20 cellular contexts compared by ENCODE assay signal in genomic region chr2:110746586-110747521, GRCh38. TPM values are rescaled to one million over a fixed set of nuclear protein-coding genes. Genes with fewer than 3 reads are reported as not detected.
DNase-seq lines count a peak whose midpoint lies in the region; ATAC-seq and TF ChIP-seq lines count a peak whose summit lies in the region.
"Had no signal": no experiment of that assay in that cellular context is flagged by ENCODE, and none has a peak within 500 bp of the region (broad histone marks: within the 10 kb centered on the region; RNA-seq: fewer than 3 reads in every experiment).

No MANE protein-coding gene starts in this region.

- H3K27me3 ChIP-seq in neural progenitor cell (no peaks in the 10 kb centered on the region), upper lobe of right lung (no peaks in the 10 kb centered on the region)

- H3K4me2 ChIP-seq in neural progenitor cell: no peak overlapping the region

- no peak overlapping the region for H3K27ac ChIP-seq in neural progenitor cell
- no peak overlapping the region for H3K27ac ChIP-seq in upper lobe of right lung
- H3K27ac ChIP-seq: RWPE1 had no signal

- peaks cover 66% of the 10 kb centered on the region for H3K79me2 ChIP-seq in neural progenitor cell (ENCODE audit: low read depth)

- H2AFZ ChIP-seq in neural progenitor cell (replicated peaks): peak overlapping the region; percentile 36

- intact Hi-C loops in upper lobe of right lung (cut with DNase I): no loop called here

- no peaks in the 10 kb centered on the region for H3K9me3 Mint-ChIP-seq in T-helper 1 cell treated with Interleukin-12 subunit alpha and Interleukin-12 subunit beta and Interleukin-4 antibody, amounts not matched to agents 30 μg/mL and 1 μg/mL, for 36 hours
- H3K9me3 Mint-ChIP-seq in neural progenitor cell: no peaks in the 10 kb centered on the region
- H3K9me3 Mint-ChIP-seq: CD8-positive, alpha-beta memory T cell had no signal

- H3K36me3 Mint-ChIP-seq in T-helper 1 cell treated with Interleukin-12 subunit alpha and Interleukin-12 subunit beta and Interleukin-4 antibody, amounts not matched to agents 30 μg/mL and 1 μg/mL, for 36 hours (ENCODE audit: low read depth): peaks cover 4% of the 10 kb centered on the region
- H3K36me3 Mint-ChIP-seq in T-helper 17 cell (ENCODE audit: low read depth) (peaks cover 3% of the 10 kb centered on the region), neural progenitor cell (no peaks in the 10 kb centered on the region)
- H3K36me3 Mint-ChIP-seq: CD8-positive, alpha-beta memory T cell had no signal

- H3K4me1 ChIP-seq in neural progenitor cell (peaks cover 25% of the 10 kb centered on the region), upper lobe of right lung (no peaks in the 10 kb centered on the region)
- H3K4me1 ChIP-seq: BE2C had no signal

- no peaks in the 10 kb centered on the region for H3K9me3 ChIP-seq in T-helper 17 cell (ENCODE audit: control insufficient read depth, low read length, poor library complexity, severe bottlenecking)
- no peaks in the 10 kb centered on the region for H3K9me3 ChIP-seq in neural progenitor cell (ENCODE audit: low read depth)
- no peaks in the 10 kb centered on the region for H3K9me3 ChIP-seq in upper lobe of right lung
- H3K9me3 ChIP-seq: BE2C had no signal

- H3K4me3 Mint-ChIP-seq in T-helper 1 cell treated with Interleukin-12 subunit alpha and Interleukin-12 subunit beta and Interleukin-4 antibody, amounts not matched to agents 30 μg/mL and 1 μg/mL, for 36 hours: no peak overlapping the region
- H3K4me3 Mint-ChIP-seq in T-helper 17 cell (no peak overlapping the region), neural progenitor cell (no peak overlapping the region)

- peak overlapping the region; percentile 2; the same call in 1 of the 2 replicates for H3K4me3 ChIP-seq in LNCaP clone FGC (ENCODE audit: low read depth, low read length)
- H3K4me3 ChIP-seq in neural progenitor cell: no peak overlapping the region
- H3K4me3 ChIP-seq in upper lobe of right lung: no peak overlapping the region

- H3K27me3 Mint-ChIP-seq in T-helper 1 cell treated with Interleukin-12 subunit alpha and Interleukin-12 subunit beta and Interleukin-4 antibody, amounts not matched to agents 30 μg/mL and 1 μg/mL, for 36 hours (ENCODE audit: low read depth): peaks cover 46% of the 10 kb centered on the region
- H3K27me3 Mint-ChIP-seq in T-helper 17 cell: peaks cover 46% of the 10 kb centered on the region
- H3K27me3 Mint-ChIP-seq in neural progenitor cell (ENCODE audit: insufficient read depth, low read depth): peaks cover 8% of the 10 kb centered on the region

- H4K20me1 ChIP-seq in neural progenitor cell (ENCODE audit: low read depth): no peaks in the 10 kb centered on the region

- no peak overlapping the region for H3K9ac ChIP-seq in neural progenitor cell

- H3F3A ChIP-seq in neural progenitor cell (ENCODE audit: low read depth): peaks cover 18% of the 10 kb centered on the region

- ATAC-seq in T-helper 17 cell (no peak), GM18867 (IDR thresholded peaks at IDR 0.05; ENCODE audit: unreplicated experiment) (no peak), HG02852 (IDR thresholded peaks at IDR 0.05; ENCODE audit: unreplicated experiment) (no peak), upper lobe of right lung (no peak)

- H3K4me1 Mint-ChIP-seq in T-helper 1 cell treated with Interleukin-12 subunit alpha and Interleukin-12 subunit beta and Interleukin-4 antibody, amounts not matched to agents 30 μg/mL and 1 μg/mL, for 36 hours (ENCODE audit: low read depth): peaks cover 54% of the 10 kb centered on the region
- H3K4me1 Mint-ChIP-seq in T-helper 17 cell: peaks cover 17% of the 10 kb centered on the region
- H3K4me1 Mint-ChIP-seq in neural progenitor cell: peaks cover 5% of the 10 kb centered on the region

- DNase-seq in T-helper 1 cell: no peak
- no peak for DNase-seq in LNCaP clone FGC (ENCODE audit: low read depth)
- no peak for DNase-seq in T-helper 17 cell
- DNase-seq in neural progenitor cell (ENCODE audit: low spot score): no peak
- no peak for DNase-seq in upper lobe of right lung
- DNase-seq: 8988T; BE2C; CD8-positive, alpha-beta memory T cell; GOT3; Karpas-422; NCI-H1105 treated with DMSO at 0.1 percent for 48 hours; NCI-H1694 treated with DMSO at 0.1 percent for 48 hours; NCI-H2107; NCI-H2227 treated with DMSO at 0.1 percent for 48 hours; NCI-H524 had no signal

- peak overlapping the region; percentile 82 for H3K27ac Mint-ChIP-seq in T-helper 1 cell treated with Interleukin-12 subunit alpha and Interleukin-12 subunit beta and Interleukin-4 antibody, amounts not matched to agents 30 μg/mL and 1 μg/mL, for 36 hours
- H3K27ac Mint-ChIP-seq in T-helper 17 cell (peak overlapping the region; percentile 86), neural progenitor cell (no peak overlapping the region)

- H3K36me3 ChIP-seq in neural progenitor cell: no peaks in the 10 kb centered on the region
- no peaks in the 10 kb centered on the region for H3K36me3 ChIP-seq in upper lobe of right lung
- H3K36me3 ChIP-seq: BE2C had no signal

- TF ChIP-seq CTCF in LNCaP clone FGC (IDR thresholded peaks at IDR 0.05; ENCODE audit: control insufficient read depth, extremely low read depth, insufficient read depth) (no peak), neural progenitor cell (IDR thresholded peaks at IDR 0.05) (no peak), upper lobe of right lung (IDR thresholded peaks at IDR 0.05) (no peak)

RNA-seq across cellular contexts. Expression of gene ACOXL, which starts 14.5 kb away (rescaled TPM):
- not detected for total RNA-seq in T-helper 17 cell
- total RNA-seq in neural progenitor cell (ENCODE audit: low replicate concordance): 2.9 TPM in 2 replicates
- 47.5 TPM for total RNA-seq in upper lobe of right lung
- total RNA-seq: SK-MEL-5 had no signal

Comparison
In these comparisons a context has a peak if more than half of its experiments do, and no peak if none do; other contexts are left out.
1. RNA of gene ACOXL, which starts 14.5 kb away (total RNA-seq): 47.5 TPM in upper lobe of right lung (single experiment); 2.9 TPM in neural progenitor cell and not detected in T-helper 17 cell; every median in the first group is over 10 times any median in the second.